Comparison of ENCODE assay signal across 1 cellular context in the genomic region with DNA sequence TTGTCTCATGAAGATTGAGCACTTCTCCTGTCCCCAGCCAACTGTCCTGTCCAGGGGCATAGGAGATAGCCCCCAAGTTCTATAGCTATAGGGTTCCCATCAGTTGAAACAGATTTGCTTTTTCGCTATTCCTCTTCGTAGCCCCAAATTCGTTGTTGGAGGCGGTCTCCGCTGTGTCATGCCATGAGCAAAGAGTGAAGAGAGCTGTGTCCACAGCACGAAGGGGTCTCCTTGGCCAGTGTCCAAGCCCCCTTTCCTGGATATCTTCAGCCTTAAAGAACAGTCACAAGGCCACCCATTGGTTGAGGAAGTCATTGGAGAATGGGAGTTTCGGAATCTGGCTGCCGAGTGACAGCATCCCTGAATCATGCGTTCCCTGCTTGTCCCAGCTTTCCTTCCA.
TF ChIP-seq lines count a peak whose summit lies in the region.

No MANE protein-coding gene starts in this region.

TF ChIP-seq in IMR-90, 13 proteins besides CTCF, POLR2A, EP300 and RAD21:
- TF ChIP-seq MAZ (IDR thresholded peaks at IDR 0.05; ENCODE audit: borderline replicate concordance, low read depth, low read length) (no peak; the same call in 1 of the 2 replicates), RCOR1 (IDR thresholded peaks at IDR 0.05; ENCODE audit: insufficient replicate concordance, low read length) (no peak), BHLHE40 (IDR thresholded peaks at IDR 0.05; ENCODE audit: low read depth, low read length) (no peak), MAFK (IDR thresholded peaks at IDR 0.05; ENCODE audit: low read depth, low read length) (no peak), FOS (IDR thresholded peaks at IDR 0.05; ENCODE audit: low read depth, low read length) (no peak), NFE2L2 (IDR thresholded peaks at IDR 0.05; ENCODE audit: low read depth, low read length) (no peak), RFX5 (IDR thresholded peaks at IDR 0.05; ENCODE audit: low read depth, low read length) (no peak), MXI1 (IDR thresholded peaks at IDR 0.05; ENCODE audit: borderline replicate concordance, low read depth, low read length) (no peak), SMC3 (IDR thresholded peaks at IDR 0.05; ENCODE audit: low read depth, low read length) (no peak), CEBPB (IDR thresholded peaks at IDR 0.05; ENCODE audit: low read depth, low read length) (no peak), CHD1 (IDR thresholded peaks at IDR 0.05; ENCODE audit: low read depth, low read length) (no peak)
- TF ChIP-seq, protein P1, sequence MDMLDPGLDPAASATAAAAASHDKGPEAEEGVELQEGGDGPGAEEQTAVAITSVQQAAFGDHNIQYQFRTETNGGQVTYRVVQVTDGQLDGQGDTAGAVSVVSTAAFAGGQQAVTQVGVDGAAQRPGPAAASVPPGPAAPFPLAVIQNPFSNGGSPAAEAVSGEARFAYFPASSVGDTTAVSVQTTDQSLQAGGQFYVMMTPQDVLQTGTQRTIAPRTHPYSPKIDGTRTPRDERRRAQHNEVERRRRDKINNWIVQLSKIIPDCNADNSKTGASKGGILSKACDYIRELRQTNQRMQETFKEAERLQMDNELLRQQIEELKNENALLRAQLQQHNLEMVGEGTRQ (IDR thresholded peaks at IDR 0.05; ENCODE audit: low read depth, low read length): no peak; the same call in 1 of the 2 replicates
- TF ChIP-seq, protein P2, sequence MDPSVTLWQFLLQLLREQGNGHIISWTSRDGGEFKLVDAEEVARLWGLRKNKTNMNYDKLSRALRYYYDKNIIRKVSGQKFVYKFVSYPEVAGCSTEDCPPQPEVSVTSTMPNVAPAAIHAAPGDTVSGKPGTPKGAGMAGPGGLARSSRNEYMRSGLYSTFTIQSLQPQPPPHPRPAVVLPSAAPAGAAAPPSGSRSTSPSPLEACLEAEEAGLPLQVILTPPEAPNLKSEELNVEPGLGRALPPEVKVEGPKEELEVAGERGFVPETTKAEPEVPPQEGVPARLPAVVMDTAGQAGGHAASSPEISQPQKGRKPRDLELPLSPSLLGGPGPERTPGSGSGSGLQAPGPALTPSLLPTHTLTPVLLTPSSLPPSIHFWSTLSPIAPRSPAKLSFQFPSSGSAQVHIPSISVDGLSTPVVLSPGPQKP (IDR thresholded peaks at IDR 0.05; ENCODE audit: borderline replicate concordance, low read depth, low read length): no peak
